In genomic region chr19:1244693-1245451, GRCh38 we compare ENCODE assay signal across 8 cellular contexts. TPM values are rescaled to one million over a fixed set of nuclear protein-coding genes. Genes with fewer than 3 reads are reported as not detected.
DNase-seq lines count a peak whose midpoint lies in the region; ATAC-seq, FAIRE-seq and TF ChIP-seq lines count a peak whose summit lies in the region.

No MANE protein-coding gene starts in this region.

- H3K14ac ChIP-seq in H1 (ENCODE audit: insufficient read length): no peak overlapping the region

- peak overlapping the region; percentile 29; the same call in 1 of the 2 replicates for H4K8ac ChIP-seq in H1 (ENCODE audit: extremely low read depth, insufficient read depth, low read length)

- H2BK20ac ChIP-seq in H1 (ENCODE audit: low read length): no peak overlapping the region

- H3K27me3 ChIP-seq in NT2/D1 (ENCODE audit: insufficient read depth, insufficient read length): peaks cover 3% of the 10 kb centered on the region
- H3K27me3 ChIP-seq in H1 (replicated peaks in 1 of 4; ENCODE audit: control insufficient read depth in 3 of 4, extremely low read depth in 1 of 4, insufficient read depth in 3 of 4, low read length in 3 of 4): no peaks in the 10 kb centered on the region

- H2BK15ac ChIP-seq in H1 (ENCODE audit: low read length): no peak overlapping the region

- H4K20me1 ChIP-seq in H1 (replicated peaks in 1 of 2; ENCODE audit: control insufficient read depth in 1 of 2, insufficient read depth in 2 of 2, low read length in 2 of 2): peaks cover 0 to 7% of the 10 kb centered on the region in 2 experiments

- H3K18ac ChIP-seq in H1 (ENCODE audit: extremely low read depth, low read length): peak overlapping the region; percentile 32; the same call in 1 of the 2 replicates

- H3K56ac ChIP-seq in H1 (replicated peaks; ENCODE audit: insufficient read length, low read depth, low read length): no peak overlapping the region

- H2AFZ ChIP-seq in H1 (ENCODE audit: low read length): no peak overlapping the region

- peak overlapping the region; percentile 53 for H3K9ac ChIP-seq in NT2/D1 (ENCODE audit: insufficient read length, low read depth)
- no peak overlapping the region for H3K9ac ChIP-seq in H1 (replicated peaks in 1 of 4; ENCODE audit: extremely low read depth in 1 of 4, low read depth in 3 of 4, low read length in 3 of 4)

- no peak for TF ChIP-seq RAD21 in H1 (IDR thresholded peaks at IDR 0.05 in 1 of 2, conservative IDR thresholded peaks at IDR 0.05 in 1 of 2; ENCODE audit: low read depth in 2 of 2, low read length in 2 of 2)

- H3K4me3 ChIP-seq in AG10803 (ENCODE audit: low read length) (peak overlapping the region; percentile 48), NT2/D1 (ENCODE audit: insufficient read length, low read depth) (no peak overlapping the region), H1 (ENCODE audit: extremely low read depth in 1 of 4, insufficient read depth in 2 of 4, low read depth in 3 of 4, low read length in 4 of 4) (no peak overlapping the region)

- peaks cover 9% of the 10 kb centered on the region for H3K79me1 ChIP-seq in H1 (ENCODE audit: low read depth, low read length)

- no peak overlapping the region for H2AK5ac ChIP-seq in H1 (ENCODE audit: low read depth, low read length)

- H3K36me3 Mint-ChIP-seq in natural killer cell treated with Interleukin-12 subunit alpha and Interleukin-12 subunit beta and Interleukin-15 and Interleukin-18, amount 100 ng/mL, for 72 hours: no peaks in the 10 kb centered on the region

- no peak overlapping the region for H4K5ac ChIP-seq in H1 (ENCODE audit: insufficient read length, low read depth, low read length)

- ATAC-seq in natural killer cell treated with Interleukin-12 subunit alpha and Interleukin-12 subunit beta and Interleukin-15 and Interleukin-18, amount 100 ng/mL, for 72 hours: no peak
- no peak for ATAC-seq in HG02840 (IDR thresholded peaks at IDR 0.05; ENCODE audit: low FRiP score, unreplicated experiment)
- ATAC-seq in HG03442 (IDR thresholded peaks at IDR 0.05; ENCODE audit: unreplicated experiment): no peak
- ATAC-seq in HG02759 (IDR thresholded peaks at IDR 0.05; ENCODE audit: unreplicated experiment): no peak

- TF ChIP-seq EP300 in H1 (IDR thresholded peaks at IDR 0.05; ENCODE audit: borderline replicate concordance in 1 of 2, low read depth in 2 of 2, low read length in 2 of 2): no peak

- no peak overlapping the region for H3K23ac ChIP-seq in H1 (ENCODE audit: insufficient read length)

- WGBS in H1 (ENCODE audit: extremely low coverage in 1 of 2, insufficient coverage in 1 of 2, insufficient read length in 1 of 2, insufficient replicate concordance in 2 of 2, low coverage in 1 of 2, low lambda C conversion rate in 2 of 2, missing lambda C conversion rate in 1 of 2), 2 experiments: 75% methylated on average over 23 of the region's 31 CpGs; no CpG with 5 or more reads in 1 of the 2 experiments

- H3K9me3 ChIP-seq in NT2/D1 (ENCODE audit: insufficient read depth, low read length): no peaks in the 10 kb centered on the region
- no peaks in the 10 kb centered on the region for H3K9me3 ChIP-seq in H1 (ENCODE audit: insufficient read depth in 2 of 2, low read depth in 1 of 2, low read length in 1 of 2)

- no peak for TF ChIP-seq CTCF in AG10803 (conservative IDR thresholded peaks at IDR 0.05; ENCODE audit: low read length)
- no peak for TF ChIP-seq CTCF in H1 (IDR thresholded peaks at IDR 0.05; ENCODE audit: control extremely low read depth in 1 of 3, insufficient read depth in 1 of 3, low read depth in 1 of 3, low read length in 3 of 3)

- H3K4me1 Mint-ChIP-seq in natural killer cell treated with Interleukin-12 subunit alpha and Interleukin-12 subunit beta and Interleukin-15 and Interleukin-18, amount 100 ng/mL, for 72 hours (ENCODE audit: low read depth in 2 of 2): peaks cover 6 to 8% of the 10 kb centered on the region in 2 donors

- POLR2A ChIA-PET in H1 (lab: Charles Lee; ENCODE audit: partially characterized antibody): interaction anchor here (0.7 to 10.1 kb wide), 14 partner anchors 9 to 194 kb away, joined by 3 to 355 read pairs (median 4); partner anchors contain the start of genes ARHGAP45, CIRBP, FAM174C and GPX4

- no peak for TF ChIP-seq POLR2A in H1 (IDR thresholded peaks at IDR 0.05; ENCODE audit: control extremely low read depth in 1 of 2, low read depth in 2 of 2, low read length in 2 of 2)

- H2BK5ac ChIP-seq in H1 (ENCODE audit: low read depth, low read length): peak overlapping the region; percentile 18; the same call in 1 of the 2 replicates

- no peak overlapping the region for H2BK120ac ChIP-seq in H1 (replicated peaks; ENCODE audit: low read depth, low read length)

- 0 out of 2 replicates have a peak overlapping the region, but pooled peaks have one; percentile 16 for H3K27ac ChIP-seq in H1 (ENCODE audit: low read depth, low read length)

- peak overlapping the region; percentile 47 to 82 for H3K27ac Mint-ChIP-seq in natural killer cell treated with Interleukin-12 subunit alpha and Interleukin-12 subunit beta and Interleukin-15 and Interleukin-18, amount 100 ng/mL, for 72 hours

- CTCF ChIA-PET in H1 (lab: Charles Lee; ENCODE audit: partially characterized antibody): interaction anchor here (0.6 to 7.7 kb wide), 26 partner anchors 8 to 381 kb away, joined by 3 to 212 read pairs (median 4); partner anchors contain the start of genes CIRBP and FAM174C

- DNase-seq in AG10803 (ENCODE audit: low read depth) (no peak), NT2/D1 (ENCODE audit: low read depth, low spot score) (no peak), H1 (ENCODE audit: low read depth in 1 of 2, low spot score in 2 of 2) (no peak), OCI-M2 (lab: John Stamatoyannopoulos, UW; ENCODE audit: unreplicated experiment) (no peak)
- no peak for DNase-seq in natural killer cell treated with Interleukin-12 subunit alpha and Interleukin-12 subunit beta and Interleukin-15 and Interleukin-18, amount 100 ng/mL, for 72 hours (ENCODE audit: low spot score)

- H3K4me2 ChIP-seq in H1 (ENCODE audit: insufficient read depth in 1 of 2, low read depth in 2 of 2, low read length in 2 of 2): peak overlapping the region in 1 of 2 experiments; percentile 39; a peak in 1 of 4 replicates

- no peak overlapping the region for H2BK12ac ChIP-seq in H1 (ENCODE audit: low read depth, low read length)

- no peak overlapping the region for H3K4ac ChIP-seq in H1 (replicated peaks; ENCODE audit: insufficient read length, low read depth, low read length)

- peak overlapping the region; percentile 73 for H3K4me3 Mint-ChIP-seq in natural killer cell treated with Interleukin-12 subunit alpha and Interleukin-12 subunit beta and Interleukin-15 and Interleukin-18, amount 100 ng/mL, for 72 hours

- H3K4me1 ChIP-seq in NT2/D1 (ENCODE audit: insufficient read depth, insufficient read length): peaks cover 36% of the 10 kb centered on the region
- peaks cover 0 to 21% (median 7%) of the 10 kb centered on the region in 4 experiments; a peak in 5 of 7 replicates for H3K4me1 ChIP-seq in H1 (replicated peaks in 1 of 4; ENCODE audit: control insufficient read depth in 3 of 4, insufficient read depth in 4 of 4, low read length in 3 of 4)

- peaks cover 0 to 8% of the 10 kb centered on the region in 2 experiments; a peak in 1 of 4 replicates for H3K79me2 ChIP-seq in H1 (ENCODE audit: control insufficient read depth in 1 of 2, insufficient read depth in 2 of 2, low read length in 2 of 2)

- H4K91ac ChIP-seq in H1 (replicated peaks; ENCODE audit: insufficient read length, low read length): no peak overlapping the region

- FAIRE-seq in H1 (lab: Jason Lieb, UNC): no peak

- H3K9me3 Mint-ChIP-seq in natural killer cell treated with Interleukin-12 subunit alpha and Interleukin-12 subunit beta and Interleukin-15 and Interleukin-18, amount 100 ng/mL, for 72 hours: no peaks in the 10 kb centered on the region

- H3K27me3 Mint-ChIP-seq in natural killer cell treated with Interleukin-12 subunit alpha and Interleukin-12 subunit beta and Interleukin-15 and Interleukin-18, amount 100 ng/mL, for 72 hours: no peaks in the 10 kb centered on the region

- peaks cover 5% of the 10 kb centered on the region; the same call in 1 of the 2 replicates for H3K23me2 ChIP-seq in H1 (ENCODE audit: low read depth, low read length)

- H3K36me3 ChIP-seq in NT2/D1 (ENCODE audit: insufficient read depth, insufficient read length, low read length) (peaks cover 34% of the 10 kb centered on the region), H1 (ENCODE audit: control insufficient read depth in 2 of 4, insufficient read depth in 4 of 4, low read length in 3 of 4) (peaks cover 0 to under 1% (median 0%) of the 10 kb centered on the region in 4 experiments; a peak in 2 of 8 replicates)

RNA-seq across cellular contexts. Expression of gene ATP5F1D, which starts 3.3 kb away (rescaled TPM):
- total RNA-seq in H1 (2021; fragmentation: NEBNext Ultra II Directional; extraction: Animal tissue kit (Norgen Biotek cat#: 25700)): 174 and 182 TPM in 2 replicates
- polyA plus RNA-seq in H1 (2011; rRNA removed): 249 and 338 TPM in 2 replicates
- polyA plus RNA-seq in H1 (2011; cell fraction: cytosol; rRNA removed): 142 TPM
- polyA plus RNA-seq in H1 (2011; cell fraction: nucleus; rRNA removed): 120 TPM
- 87.3 to 189 TPM (median 180 TPM) in 4 replicates for polyA plus RNA-seq in H1 (2012, experiment 1 of 2)
- 328 TPM for polyA plus RNA-seq in H1 (2012, experiment 2 of 2)
- 148 TPM for polyA plus RNA-seq in H1 (2013, experiment 1 of 2)
- polyA plus RNA-seq in H1 (2013, experiment 2 of 2): 145 TPM
- polyA minus RNA-seq in H1 (2011; rRNA and poly(A)+ RNA removed): 13.4 and 18.6 TPM in 2 replicates
- 118 TPM for polyA minus RNA-seq in H1 (2011; cell fraction: cytosol; rRNA and poly(A)+ RNA removed)
- 40.2 TPM for polyA minus RNA-seq in H1 (2011; cell fraction: nucleus; rRNA and poly(A)+ RNA removed)
- 100 to 1,000 TPM; 163 to 215 TPM for total RNA-seq in natural killer cell treated with Interleukin-12 subunit alpha and Interleukin-12 subunit beta and Interleukin-15 and Interleukin-18, amount 100 ng/mL, for 72 hours

RNA-seq across cellular contexts. Expression of gene MIDN, which starts 3.5 kb away (rescaled TPM):
- total RNA-seq in H1 (2021; fragmentation: NEBNext Ultra II Directional; extraction: Animal tissue kit (Norgen Biotek cat#: 25700)): 159 and 166 TPM in 2 replicates
- polyA plus RNA-seq in H1 (2011; rRNA removed): 39.8 and 86.0 TPM in 2 replicates
- polyA plus RNA-seq in H1 (2011; cell fraction: cytosol; rRNA removed): 38.5 TPM
- polyA plus RNA-seq in H1 (2011; cell fraction: nucleus; rRNA removed): 85.2 TPM
- 58.2 to 110 TPM (median 92.2 TPM) in 4 replicates for polyA plus RNA-seq in H1 (2012, experiment 1 of 2)
- 90.5 TPM for polyA plus RNA-seq in H1 (2012, experiment 2 of 2)
- polyA plus RNA-seq in H1 (2013, experiment 1 of 2): 95.6 TPM
- 90.3 TPM for polyA plus RNA-seq in H1 (2013, experiment 2 of 2)
- 10.3 and 14.3 TPM in 2 replicates for polyA minus RNA-seq in H1 (2011; rRNA and poly(A)+ RNA removed)
- 86.0 TPM for polyA minus RNA-seq in H1 (2011; cell fraction: cytosol; rRNA and poly(A)+ RNA removed)
- polyA minus RNA-seq in H1 (2011; cell fraction: nucleus; rRNA and poly(A)+ RNA removed): 55.2 TPM
- total RNA-seq in natural killer cell treated with Interleukin-12 subunit alpha and Interleukin-12 subunit beta and Interleukin-15 and Interleukin-18, amount 100 ng/mL, for 72 hours: 10 to 100 TPM; 85.9 to 88.3 TPM

RNA-seq across cellular contexts. Expression of gene CBARP, which starts 7.1 kb away (rescaled TPM):
- total RNA-seq in H1 (2021; fragmentation: NEBNext Ultra II Directional; extraction: Animal tissue kit (Norgen Biotek cat#: 25700)): 14.7 and 18.0 TPM in 2 replicates
- 4.9 and 11.6 TPM in 2 replicates for polyA plus RNA-seq in H1 (2011; rRNA removed)
- 7.4 TPM for polyA plus RNA-seq in H1 (2011; cell fraction: cytosol; rRNA removed)
- 39.9 TPM for polyA plus RNA-seq in H1 (2011; cell fraction: nucleus; rRNA removed)
- 4.2 to 12.2 TPM (median 10.1 TPM) in 4 replicates for polyA plus RNA-seq in H1 (2012, experiment 1 of 2)
- 3.2 TPM for polyA plus RNA-seq in H1 (2012, experiment 2 of 2)
- 11.0 TPM for polyA plus RNA-seq in H1 (2013, experiment 1 of 2)
- 9.9 TPM for polyA plus RNA-seq in H1 (2013, experiment 2 of 2)
- 2.0 and 2.2 TPM in 2 replicates for polyA minus RNA-seq in H1 (2011; rRNA and poly(A)+ RNA removed)
- 8.2 TPM for polyA minus RNA-seq in H1 (2011; cell fraction: cytosol; rRNA and poly(A)+ RNA removed)
- 11.6 TPM for polyA minus RNA-seq in H1 (2011; cell fraction: nucleus; rRNA and poly(A)+ RNA removed)
- total RNA-seq in natural killer cell treated with Interleukin-12 subunit alpha and Interleukin-12 subunit beta and Interleukin-15 and Interleukin-18, amount 100 ng/mL, for 72 hours: under 1 TPM in 1 of 2 donors, not detected in 1; 0.28 TPM

RNA-seq across cellular contexts. Expression of gene CIRBP, which starts 24.3 kb away (rescaled TPM):
- 175 TPM in 2 replicates for total RNA-seq in H1 (2021; fragmentation: NEBNext Ultra II Directional; extraction: Animal tissue kit (Norgen Biotek cat#: 25700))
- polyA plus RNA-seq in H1 (2011; rRNA removed): 199 and 331 TPM in 2 replicates
- polyA plus RNA-seq in H1 (2011; cell fraction: cytosol; rRNA removed): 472 TPM
- polyA plus RNA-seq in H1 (2011; cell fraction: nucleus; rRNA removed): 581 TPM
- polyA plus RNA-seq in H1 (2012, experiment 1 of 2): 213 to 357 TPM (median 316 TPM) in 4 replicates
- 95.1 TPM for polyA plus RNA-seq in H1 (2012, experiment 2 of 2)
- 151 TPM for polyA plus RNA-seq in H1 (2013, experiment 1 of 2)
- 135 TPM for polyA plus RNA-seq in H1 (2013, experiment 2 of 2)
- polyA minus RNA-seq in H1 (2011; rRNA and poly(A)+ RNA removed): 44.5 and 56.0 TPM in 2 replicates
- 77.4 TPM for polyA minus RNA-seq in H1 (2011; cell fraction: cytosol; rRNA and poly(A)+ RNA removed)
- 99.9 TPM for polyA minus RNA-seq in H1 (2011; cell fraction: nucleus; rRNA and poly(A)+ RNA removed)
- total RNA-seq in natural killer cell treated with Interleukin-12 subunit alpha and Interleukin-12 subunit beta and Interleukin-15 and Interleukin-18, amount 100 ng/mL, for 72 hours: 100 to 1,000 TPM; 226 to 251 TPM

RNA-seq across cellular contexts. Expression of gene FAM174C, which starts 30.5 kb away (rescaled TPM):
- total RNA-seq in H1 (2021; fragmentation: NEBNext Ultra II Directional; extraction: Animal tissue kit (Norgen Biotek cat#: 25700)): 44.5 and 54.6 TPM in 2 replicates
- polyA plus RNA-seq in H1 (2011; rRNA removed): 125 and 159 TPM in 2 replicates
- polyA plus RNA-seq in H1 (2011; cell fraction: cytosol; rRNA removed): 76.1 TPM
- 72.4 TPM for polyA plus RNA-seq in H1 (2011; cell fraction: nucleus; rRNA removed)
- polyA plus RNA-seq in H1 (2012, experiment 1 of 2): 39.9 to 68.4 TPM (median 61.5 TPM) in 4 replicates
- 79.3 TPM for polyA plus RNA-seq in H1 (2012, experiment 2 of 2)
- 50.0 TPM for polyA plus RNA-seq in H1 (2013, experiment 1 of 2)
- 59.2 TPM for polyA plus RNA-seq in H1 (2013, experiment 2 of 2)
- polyA minus RNA-seq in H1 (2011; rRNA and poly(A)+ RNA removed): 6.8 and 9.7 TPM in 2 replicates
- 22.8 TPM for polyA minus RNA-seq in H1 (2011; cell fraction: cytosol; rRNA and poly(A)+ RNA removed)
- 20.8 TPM for polyA minus RNA-seq in H1 (2011; cell fraction: nucleus; rRNA and poly(A)+ RNA removed)
- 10 to 100 TPM; 59.5 to 94.2 TPM for total RNA-seq in natural killer cell treated with Interleukin-12 subunit alpha and Interleukin-12 subunit beta and Interleukin-15 and Interleukin-18, amount 100 ng/mL, for 72 hours

Comparison
In these comparisons a context has a peak if more than half of its experiments do, and no peak if none do; other contexts are left out.
1. RNA of gene CBARP, which starts 7.1 kb away (total RNA-seq): 14.7 to 18.0 TPM in H1; 0.28 TPM in natural killer cell treated with Interleukin-12 subunit alpha and Interleukin-12 subunit beta and Interleukin-15 and Interleukin-18, amount 100 ng/mL, for 72 hours; every median in the first group is over 10 times any median in the second.